ENCODE assay signal across 9 cellular contexts in the genomic region with DNA sequence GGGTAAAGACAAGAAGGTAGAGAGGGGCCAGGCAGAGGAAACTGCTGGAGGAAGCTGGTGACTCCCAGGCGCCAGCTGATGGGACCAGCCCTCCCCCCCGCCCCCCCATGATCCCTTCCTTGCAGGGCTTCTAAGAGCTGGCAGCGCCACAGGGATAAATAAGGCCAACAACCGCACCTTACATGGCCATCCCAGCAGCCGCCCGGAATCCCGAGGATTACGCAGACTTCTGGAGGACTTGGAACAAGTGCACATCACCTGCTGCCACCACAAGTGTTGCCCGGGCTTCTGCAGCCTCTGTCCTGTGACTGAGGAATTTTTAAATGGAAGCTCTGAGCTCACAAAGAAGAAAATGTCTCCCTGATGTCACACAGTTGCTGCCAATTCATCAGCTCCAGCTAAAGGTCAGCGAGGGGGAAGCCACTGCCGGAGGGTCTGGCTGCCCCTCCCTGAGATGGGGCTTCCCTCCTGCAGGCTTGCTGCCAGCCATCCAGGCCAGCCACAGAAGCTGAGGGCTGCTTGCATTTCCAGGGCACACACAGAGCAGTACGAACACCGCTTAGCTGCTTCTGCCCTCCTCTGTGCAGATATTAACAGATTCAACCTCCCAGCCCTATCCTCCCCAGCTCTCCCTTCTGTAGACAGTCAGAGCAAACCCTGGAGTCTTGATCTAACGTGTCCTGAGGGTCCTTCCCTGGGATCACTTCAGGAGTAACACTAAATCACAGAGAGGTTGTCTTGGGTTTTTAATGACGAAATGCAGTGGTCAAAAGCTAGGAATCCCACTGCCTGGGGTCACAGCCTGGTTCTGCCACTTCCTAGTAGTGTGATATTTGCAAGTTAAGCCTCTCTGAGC. TPM values are rescaled to one million over a fixed set of nuclear protein-coding genes. Genes with fewer than 3 reads are reported as not detected.
A peak's percentile ranks its signal among the peaks of the same experiment; 100 is the strongest.
DNase-seq lines count a peak whose midpoint lies in the region; ATAC-seq and TF ChIP-seq lines count a peak whose summit lies in the region.
"Had no signal": no experiment of that assay in that cellular context is flagged by ENCODE, and none has a peak within 500 bp of the region (broad histone marks: within the 10 kb centered on the region; RNA-seq: fewer than 3 reads in every experiment).

No MANE protein-coding gene starts in this region.

- no peak overlapping the region for H3K4me3 ChIP-seq in HEK293 (ENCODE audit: low read depth, low read length)
- H3K4me3 ChIP-seq in heart left ventricle: peak overlapping the region in 1 of 12 donors; percentile 19
- peak overlapping the region; percentile 16 for H3K4me3 ChIP-seq in retinal pigment epithelial cell (ENCODE audit: low read length)

- TF ChIP-seq POLR2A in heart left ventricle (IDR thresholded peaks at IDR 0.05): no peak

- H3K9me3 ChIP-seq in HEK293 (ENCODE audit: control insufficient read depth, insufficient read depth, low read depth, low read length): no peaks in the 10 kb centered on the region
- H3K9me3 ChIP-seq in heart left ventricle: no peaks in the 10 kb centered on the region

- ATAC-seq in heart left ventricle: peak; percentile 78 to 92 (median 88)

- CTCF ChIA-PET in HEK293 (lab: Yijun Ruan, JAX): interaction anchor here (0.6 to 2.3 kb wide), 17 partner anchors 9 to 1467 kb away, joined by 3 to 11 read pairs (median 5); no protein-coding TSS in a partner anchor

- TF ChIP-seq CTCF in HEK293 (tag by site-specific recombination; IDR thresholded peaks at IDR 0.05) (no peak), heart left ventricle (IDR thresholded peaks at IDR 0.05) (no peak), retinal pigment epithelial cell (conservative IDR thresholded peaks at IDR 0.05; ENCODE audit: low read depth, low read length) (no peak)

- H3K27ac ChIP-seq in HEK293 (ENCODE audit: extremely low read depth, low read depth, low read length): no peak overlapping the region; the same call in 1 of the 2 replicates
- H3K27ac ChIP-seq in heart left ventricle: peak overlapping the region; percentile 48 to 93 (median 78)

- H3K27me3 ChIP-seq in heart left ventricle: no peaks in the 10 kb centered on the region

- WGBS in heart left ventricle, 4 donors: 18 to 43% (median 29%) methylated on average over 9 to 15 of the region's 15 CpGs

- no peaks in the 10 kb centered on the region for H3K36me3 ChIP-seq in HEK293 (ENCODE audit: control insufficient read depth in 2 of 2, insufficient read depth in 1 of 2, low read length in 2 of 2)
- H3K36me3 ChIP-seq in heart left ventricle: no peaks in the 10 kb centered on the region

- intact Hi-C loops in heart left ventricle (cut with DNase I): loop anchor here in 6 of 10 donors (1.0 to 10.0 kb wide), 6 partner anchors 29 to 77 kb away; a partner anchor contains a TSS

- POLR2A ChIA-PET in HEK293 (lab: Yijun Ruan, JAX): interaction anchor here (0.6 to 2.6 kb wide), 8 partner anchors 12 to 272 kb away, joined by 3 to 31 read pairs (median 6); a partner anchor contains a TSS

- H3K4me1 ChIP-seq in HEK293 (ENCODE audit: control insufficient read depth, insufficient read depth, low read length): peaks cover 17% of the 10 kb centered on the region
- peaks cover 0 to 45% (median 22%) of the 10 kb centered on the region in 12 donors for H3K4me1 ChIP-seq in heart left ventricle

- peak; percentile 22 for DNase-seq in SK-MEL-5 (ENCODE audit: low read depth, low spot score)
- DNase-seq in heart left ventricle: peak; percentile 75 to 94 (median 82)
- DNase-seq in retinal pigment epithelial cell (ENCODE audit: low read depth): peak; percentile 99
- no peak for DNase-seq in OCI-M1 (lab: John Stamatoyannopoulos, UW)
- DNase-seq in mesenteric fat pad (ENCODE audit: low spot score): no peak
- no peak for DNase-seq in stimulated activated CD4-positive, alpha-beta T cell treated with anti-CD3 and anti-CD28 coated beads, Interleukin-4, amount 100 ng/mL, for 4 hours
- no peak for DNase-seq in activated CD8-positive, alpha-beta memory T cell treated with anti-CD3 and anti-CD28 coated beads for 24 hours
- DNase-seq: kidney glomerular epithelial cell had no signal

- in situ Hi-C loops in SK-MEL-5 (cut with HindIII; ENCODE audit: low pct_unique_long_range_greater_than_20kb, low sequenced_read_pairs): no loop called here

TF ChIP-seq in HEK293, 187 proteins besides CTCF, POLR2A, EP300 and RAD21 (continues in another document):
- TF ChIP-seq GLIS2 (tag by site-specific recombination; IDR thresholded peaks at IDR 0.05) (0 out of 2 replicates have a peak, but pooled peaks have one; percentile 25), ZNF629 (tag by site-specific recombination; IDR thresholded peaks at IDR 0.05) (0 out of 2 replicates have a peak, but pooled peaks have one; percentile 14), ZNF510 (tag by site-specific recombination; IDR thresholded peaks at IDR 0.05; ENCODE audit: insufficient replicate concordance) (no peak), ZNF600 (tag by site-specific recombination; IDR thresholded peaks at IDR 0.05) (peak; percentile 78), HOXD13 (CRISPR knock-in tag; IDR thresholded peaks at IDR 0.05; ENCODE audit: borderline replicate concordance) (no peak), ZNF48 (tag by site-specific recombination; IDR thresholded peaks at IDR 0.05) (no peak), ZNF10 (tag by site-specific recombination; IDR thresholded peaks at IDR 0.05) (peak; percentile 29; the same call in 1 of the 2 replicates), GFI1B (tag by site-specific recombination; IDR thresholded peaks at IDR 0.05) (no peak), ZNF223 (tag by site-specific recombination; IDR thresholded peaks at IDR 0.05) (no peak), OSR2 (tag by site-specific recombination; IDR thresholded peaks at IDR 0.05) (peak; percentile 28; the same call in 1 of the 2 replicates), ZFHX2 (tag by site-specific recombination; conservative IDR thresholded peaks at IDR 0.05) (no peak), HOXA7 (CRISPR knock-in tag; IDR thresholded peaks at IDR 0.05; ENCODE audit: borderline replicate concordance) (no peak), GLIS1 (tag by site-specific recombination; IDR thresholded peaks at IDR 0.05) (0 out of 2 replicates have a peak, but pooled peaks have one; percentile 7)
- TF ChIP-seq, protein P1, sequence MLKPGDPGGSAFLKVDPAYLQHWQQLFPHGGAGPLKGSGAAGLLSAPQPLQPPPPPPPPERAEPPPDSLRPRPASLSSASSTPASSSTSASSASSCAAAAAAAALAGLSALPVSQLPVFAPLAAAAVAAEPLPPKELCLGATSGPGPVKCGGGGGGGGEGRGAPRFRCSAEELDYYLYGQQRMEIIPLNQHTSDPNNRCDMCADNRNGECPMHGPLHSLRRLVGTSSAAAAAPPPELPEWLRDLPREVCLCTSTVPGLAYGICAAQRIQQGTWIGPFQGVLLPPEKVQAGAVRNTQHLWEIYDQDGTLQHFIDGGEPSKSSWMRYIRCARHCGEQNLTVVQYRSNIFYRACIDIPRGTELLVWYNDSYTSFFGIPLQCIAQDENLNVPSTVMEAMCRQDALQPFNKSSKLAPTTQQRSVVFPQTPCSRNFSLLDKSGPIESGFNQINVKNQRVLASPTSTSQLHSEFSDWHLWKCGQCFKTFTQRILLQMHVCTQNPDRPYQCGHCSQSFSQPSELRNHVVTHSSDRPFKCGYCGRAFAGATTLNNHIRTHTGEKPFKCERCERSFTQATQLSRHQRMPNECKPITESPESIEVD (tag by site-specific recombination; IDR thresholded peaks at IDR 0.05): no peak
- TF ChIP-seq, protein P2, sequence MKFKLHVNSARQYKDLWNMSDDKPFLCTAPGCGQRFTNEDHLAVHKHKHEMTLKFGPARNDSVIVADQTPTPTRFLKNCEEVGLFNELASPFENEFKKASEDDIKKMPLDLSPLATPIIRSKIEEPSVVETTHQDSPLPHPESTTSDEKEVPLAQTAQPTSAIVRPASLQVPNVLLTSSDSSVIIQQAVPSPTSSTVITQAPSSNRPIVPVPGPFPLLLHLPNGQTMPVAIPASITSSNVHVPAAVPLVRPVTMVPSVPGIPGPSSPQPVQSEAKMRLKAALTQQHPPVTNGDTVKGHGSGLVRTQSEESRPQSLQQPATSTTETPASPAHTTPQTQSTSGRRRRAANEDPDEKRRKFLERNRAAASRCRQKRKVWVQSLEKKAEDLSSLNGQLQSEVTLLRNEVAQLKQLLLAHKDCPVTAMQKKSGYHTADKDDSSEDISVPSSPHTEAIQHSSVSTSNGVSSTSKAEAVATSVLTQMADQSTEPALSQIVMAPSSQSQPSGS (tag by site-specific recombination; IDR thresholded peaks at IDR 0.05; ENCODE audit: low read depth): no peak
- TF ChIP-seq, protein P3, sequence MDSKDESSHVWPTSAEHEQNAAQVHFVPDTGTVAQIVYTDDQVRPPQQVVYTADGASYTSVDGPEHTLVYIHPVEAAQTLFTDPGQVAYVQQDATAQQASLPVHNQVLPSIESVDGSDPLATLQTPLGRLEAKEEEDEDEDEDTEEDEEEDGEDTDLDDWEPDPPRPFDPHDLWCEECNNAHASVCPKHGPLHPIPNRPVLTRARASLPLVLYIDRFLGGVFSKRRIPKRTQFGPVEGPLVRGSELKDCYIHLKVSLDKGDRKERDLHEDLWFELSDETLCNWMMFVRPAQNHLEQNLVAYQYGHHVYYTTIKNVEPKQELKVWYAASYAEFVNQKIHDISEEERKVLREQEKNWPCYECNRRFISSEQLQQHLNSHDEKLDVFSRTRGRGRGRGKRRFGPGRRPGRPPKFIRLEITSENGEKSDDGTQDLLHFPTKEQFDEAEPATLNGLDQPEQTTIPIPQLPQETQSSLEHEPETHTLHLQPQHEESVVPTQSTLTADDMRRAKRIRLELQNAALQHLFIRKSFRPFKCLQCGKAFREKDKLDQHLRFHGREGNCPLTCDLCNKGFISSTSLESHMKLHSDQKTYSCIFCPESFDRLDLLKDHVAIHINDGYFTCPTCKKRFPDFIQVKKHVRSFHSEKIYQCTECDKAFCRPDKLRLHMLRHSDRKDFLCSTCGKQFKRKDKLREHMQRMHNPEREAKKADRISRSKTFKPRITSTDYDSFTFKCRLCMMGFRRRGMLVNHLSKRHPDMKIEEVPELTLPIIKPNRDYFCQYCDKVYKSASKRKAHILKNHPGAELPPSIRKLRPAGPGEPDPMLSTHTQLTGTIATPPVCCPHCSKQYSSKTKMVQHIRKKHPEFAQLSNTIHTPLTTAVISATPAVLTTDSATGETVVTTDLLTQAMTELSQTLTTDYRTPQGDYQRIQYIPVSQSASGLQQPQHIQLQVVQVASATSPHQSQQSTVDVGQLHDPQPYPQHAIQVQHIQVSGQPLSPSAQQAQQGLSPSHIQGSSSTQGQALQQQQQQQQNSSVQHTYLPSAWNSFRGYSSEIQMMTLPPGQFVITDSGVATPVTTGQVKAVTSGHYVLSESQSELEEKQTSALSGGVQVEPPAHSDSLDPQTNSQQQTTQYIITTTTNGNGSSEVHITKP (tag by site-specific recombination; IDR thresholded peaks at IDR 0.05): no peak

RNA-seq across cellular contexts. Expression of a gene that starts 38.6 kb away (rescaled TPM):
- 0.85 and 1.1 TPM in 2 replicates for total RNA-seq in SK-MEL-5 (2014; rRNA removed; shearing (Covaris generic))
- 1.5 and 1.8 TPM in 2 replicates for polyA plus RNA-seq in SK-MEL-5 (2015; cell fraction: cytosol; rRNA removed)
- polyA plus RNA-seq in SK-MEL-5 (2015; cell fraction: nucleus; rRNA removed): 2.9 and 4.2 TPM in 2 replicates
- total RNA-seq in heart left ventricle (10 to 100 TPM in 6 of 9 donors, 1 to 10 TPM in 3; 7.0 to 81.8 (median 16.0) TPM), mesenteric fat pad (213 TPM)
- 10 to 100 TPM in 1 of 2 donors, 1 to 10 TPM in 1; 8.2 to 23.1 TPM for polyA plus RNA-seq in heart left ventricle

Comparison
In these comparisons a context has a peak if more than half of its experiments do, and no peak if none do; other contexts are left out.
1. DNase-seq: peak in SK-MEL-5 (single experiment), heart left ventricle (5 of 5) and retinal pigment epithelial cell (single experiment); none in OCI-M1 (single experiment), mesenteric fat pad (single experiment), stimulated activated CD4-positive, alpha-beta T cell treated with anti-CD3 and anti-CD28 coated beads, Interleukin-4, amount 100 ng/mL, for 4 hours (0 of 2) and activated CD8-positive, alpha-beta memory T cell treated with anti-CD3 and anti-CD28 coated beads for 24 hours (single experiment).